ENCODE assay signal across 34 cellular contexts in the genomic region with DNA sequence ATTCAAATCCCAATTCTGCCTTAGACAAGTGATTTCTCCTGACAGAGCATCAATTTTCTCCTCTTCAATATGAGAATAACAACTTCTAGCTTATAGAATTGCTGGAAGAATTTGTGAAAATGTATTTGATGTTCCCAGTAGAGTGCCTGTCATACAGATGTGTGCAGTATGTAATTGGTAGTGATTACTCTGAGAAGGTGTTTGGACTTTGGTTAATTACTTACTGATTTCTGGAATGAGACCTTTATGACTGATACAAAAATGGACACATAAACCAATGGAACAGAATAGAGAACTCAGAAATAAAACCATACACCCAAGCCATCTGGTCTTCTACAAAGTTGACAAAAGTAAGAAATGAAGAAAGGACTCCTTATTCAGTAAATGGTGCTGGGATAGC.
"Had no signal": no experiment of that assay in that cellular context is flagged by ENCODE, and none has a peak within 500 bp of the region (broad histone marks: within the 10 kb centered on the region; RNA-seq: fewer than 3 reads in every experiment).

No MANE protein-coding gene starts in this region.

- DNase-seq: Karpas-422, Kasumi-1, KG1, MG63, MM.1S, MV-4-11, NCI-H1048, NCI-H1092, NCI-H1092 treated with DMSO at 0.1 percent for 48 hours, NCI-H1105, NCI-H1105 treated with DMSO at 0.1 percent for 48 hours, NCI-H1417, NCI-H1417 treated with DMSO at 0.1 percent for 48 hours, NCI-H1436, NCI-H1436 treated with DMSO at 0.1 percent for 48 hours, NCI-H146, NCI-H1694, NCI-H1694 treated with DMSO at 0.1 percent for 48 hours, NCI-H187, NCI-H187 treated with DMSO at 0.1 percent for 48 hours, NCI-H1930, NCI-H2029, NCI-H2029 treated with DMSO at 0.1 percent for 48 hours, NCI-H2081, NCI-H2081 treated with DMSO at 0.1 percent for 48 hours, NCI-H2107, NCI-H2171, NCI-H2171 treated with DMSO at 0.1 percent for 48 hours, NCI-H2227 treated with DMSO at 0.1 percent for 48 hours, NCI-H226, NCI-H345, NCI-H446, NCI-H446 treated with DMSO at 0.1 percent for 48 hours had no signal

- H3K36me3 ChIP-seq: MG63 had no signal

- H3K27me3 ChIP-seq: MG63 had no signal

- H3K27ac ChIP-seq: KMS-11 had no signal

- H3K4me3 ChIP-seq: MG63 had no signal

- H3K9ac ChIP-seq: KMS-11 had no signal
